ENCODE assay signal across 8 cellular contexts in the genomic region with DNA sequence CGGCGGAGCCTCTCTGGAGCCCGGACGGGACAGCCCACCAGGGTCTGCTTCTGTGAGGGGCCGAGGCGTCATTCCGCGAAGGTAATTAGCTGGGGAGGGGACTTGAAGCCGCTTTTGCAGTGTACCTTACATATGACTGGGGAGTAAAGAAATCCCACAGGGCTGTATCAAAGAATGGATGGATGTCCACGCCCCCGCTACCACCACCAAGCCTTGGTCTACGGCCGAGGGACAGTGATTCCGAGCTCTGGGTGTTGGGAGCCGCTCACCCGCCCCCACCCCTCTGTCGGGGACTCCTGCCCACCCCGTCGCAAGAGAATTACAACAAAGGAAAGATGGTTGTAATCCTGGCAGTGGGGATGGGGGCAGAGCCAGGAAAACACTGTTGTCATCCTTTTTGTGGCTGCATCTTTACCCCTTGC. TPM values are rescaled to one million over a fixed set of nuclear protein-coding genes. Genes with fewer than 3 reads are reported as not detected.
A peak's percentile ranks its signal among the peaks of the same experiment; 100 is the strongest.
DNase-seq lines count a peak whose midpoint lies in the region; ATAC-seq and TF ChIP-seq lines count a peak whose summit lies in the region.

No MANE protein-coding gene starts in this region.

- peak overlapping the region; percentile 63 for H3K4me3 ChIP-seq in GM23338

- ATAC-seq in GM23338 = peak; percentile 55
- ATAC-seq in stimulated activated naive CD8-positive, alpha-beta T cell treated with anti-CD3 and anti-CD28 coated beads, Interleukin-15, amount 100 ng/mL, for 72 hours = peak; percentile 9

- H3F3A ChIP-seq in GM23338 (replicated peaks; ENCODE audit: low read depth) = no peaks in the 10 kb centered on the region

- DNase-seq in DMS79 treated with DMSO at 0.1 percent for 48 hours (lab: John Stamatoyannopoulos, UW) (peak; percentile 39), DMS79 (lab: John Stamatoyannopoulos, UW) (no peak), GM23338 (ENCODE audit: low spot score) (peak; percentile 50), NCI-H1105 treated with DMSO at 0.1 percent for 48 hours (lab: John Stamatoyannopoulos, UW) (peak; percentile 64), iris pigment epithelial cell (ENCODE audit: low read depth) (peak; percentile 26), KG1 (lab: John Stamatoyannopoulos, UW) (no peak)
- DNase-seq in stimulated activated naive CD8-positive, alpha-beta T cell treated with anti-CD3 and anti-CD28 coated beads, Interleukin-15, amount 100 ng/mL, for 72 hours = no peak

- H3K4me2 ChIP-seq in GM23338 = peak overlapping the region; percentile 78

- H3K27ac Mint-ChIP-seq in GM23338 (peak overlapping the region; percentile 96), brain (peak overlapping the region; percentile 92 to 99 (median 95))
- peak overlapping the region; percentile 91 to 92 for H3K27ac Mint-ChIP-seq in stimulated activated naive CD8-positive, alpha-beta T cell treated with anti-CD3 and anti-CD28 coated beads, Interleukin-15, amount 100 ng/mL, for 72 hours

- H4K20me1 ChIP-seq in GM23338 (replicated peaks; ENCODE audit: insufficient read depth) = peaks cover 10% of the 10 kb centered on the region; the same call in 1 of the 2 replicates

- no peaks in the 10 kb centered on the region for H3K27me3 ChIP-seq in GM23338 (ENCODE audit: insufficient read depth)

- H3K27me3 Mint-ChIP-seq in GM23338 (ENCODE audit: insufficient read depth, low read depth, poor library complexity) (no peaks in the 10 kb centered on the region), brain (peaks cover 10% of the 10 kb centered on the region)
- no peaks in the 10 kb centered on the region for H3K27me3 Mint-ChIP-seq in stimulated activated naive CD8-positive, alpha-beta T cell treated with anti-CD3 and anti-CD28 coated beads, Interleukin-15, amount 100 ng/mL, for 72 hours

- H3K36me3 ChIP-seq in GM23338 (ENCODE audit: insufficient read depth) = no peaks in the 10 kb centered on the region

- TF ChIP-seq CTCF in GM23338 (conservative IDR thresholded peaks at IDR 0.05; ENCODE audit: low read depth in 2 of 2) (no peak), brain (conservative IDR thresholded peaks at IDR 0.05) (no peak)

- H3K9me3 Mint-ChIP-seq in GM23338 (no peaks in the 10 kb centered on the region), brain (peaks cover 0 to 3% (median 0%) of the 10 kb centered on the region in 5 experiments)
- H3K9me3 Mint-ChIP-seq in stimulated activated naive CD8-positive, alpha-beta T cell treated with anti-CD3 and anti-CD28 coated beads, Interleukin-15, amount 100 ng/mL, for 72 hours = no peaks in the 10 kb centered on the region

- H3K36me3 Mint-ChIP-seq in GM23338 (ENCODE audit: low read depth) = peaks cover 6% of the 10 kb centered on the region
- peaks cover 6% of the 10 kb centered on the region for H3K36me3 Mint-ChIP-seq in brain

- peak overlapping the region; percentile 92 for H3K4me3 Mint-ChIP-seq in GM23338
- peak overlapping the region; percentile 88 to 96 (median 92) for H3K4me3 Mint-ChIP-seq in brain
- H3K4me3 Mint-ChIP-seq in stimulated activated naive CD8-positive, alpha-beta T cell treated with anti-CD3 and anti-CD28 coated beads, Interleukin-15, amount 100 ng/mL, for 72 hours = peak overlapping the region; percentile 91 to 93

- H2AFZ ChIP-seq in GM23338 = peak overlapping the region; percentile 84

- H3K9me2 ChIP-seq in GM23338 (ENCODE audit: insufficient read depth) = no peaks in the 10 kb centered on the region

- H3K4me1 Mint-ChIP-seq in GM23338 = peaks cover 25% of the 10 kb centered on the region
- H3K4me1 Mint-ChIP-seq in brain = peaks cover 64% of the 10 kb centered on the region
- peaks cover 50% of the 10 kb centered on the region for H3K4me1 Mint-ChIP-seq in stimulated activated naive CD8-positive, alpha-beta T cell treated with anti-CD3 and anti-CD28 coated beads, Interleukin-15, amount 100 ng/mL, for 72 hours

- H3K79me2 ChIP-seq in GM23338 (replicated peaks; ENCODE audit: insufficient read depth) = peaks cover 41% of the 10 kb centered on the region

- H3K27ac ChIP-seq in GM23338 (ENCODE audit: low read depth) = peak overlapping the region; percentile 94

- peaks cover 33% of the 10 kb centered on the region for H3K4me1 ChIP-seq in GM23338 (ENCODE audit: insufficient read depth)

TF ChIP-seq in GM23338, 12 proteins besides CTCF, POLR2A, EP300 and RAD21:
- TF ChIP-seq CREB1 (CRISPR knock-in tag; IDR thresholded peaks at IDR 0.05; ENCODE audit: low read depth) (no peak), EZH2phosphoT487 (IDR thresholded peaks at IDR 0.05; ENCODE audit: unreplicated experiment) (no peak), STAT1 (IDR thresholded peaks at IDR 0.05; ENCODE audit: unreplicated experiment) (no peak)

RNA-seq across cellular contexts. Expression of gene FBXO30, which starts 0.8 kb away (rescaled TPM):
- total RNA-seq in GM23338 (2014; rRNA removed; shearing (Covaris generic)) = 21.3 and 25.4 TPM in 2 replicates
- polyA plus RNA-seq in GM23338 (2016; fragmentation: Nextera tagmentation; extraction: Ambion mirVana) (6.5 and 6.7 TPM in 2 replicates), brain (ENCODE audit: insufficient read depth, low read depth, low replicate concordance) (2.1 TPM)

Comparison
In these comparisons a context has a peak if more than half of its experiments do, and no peak if none do; other contexts are left out.
1. DNase-seq: peak in DMS79 treated with DMSO at 0.1 percent for 48 hours (single experiment), GM23338 (single experiment), NCI-H1105 treated with DMSO at 0.1 percent for 48 hours (single experiment) and iris pigment epithelial cell (single experiment); none in DMS79 (single experiment), stimulated activated naive CD8-positive, alpha-beta T cell treated with anti-CD3 and anti-CD28 coated beads, Interleukin-15, amount 100 ng/mL, for 72 hours (0 of 2) and KG1 (single experiment).
2. Peak in every context shown above with its lines, with median percentiles within 50 percentile points of each other: H3K27ac Mint-ChIP-seq and H3K4me3 Mint-ChIP-seq.